Comparison of ENCODE assay signal across 8 cellular contexts in genomic region chr12:101280006-101280505, GRCh38. TPM values are rescaled to one million over a fixed set of nuclear protein-coding genes. Genes with fewer than 3 reads are reported as not detected.
A peak's percentile ranks its signal among the peaks of the same experiment; 100 is the strongest.
DNase-seq lines count a peak whose midpoint lies in the region; ATAC-seq lines count a peak whose summit lies in the region.

TSS of gene UTP20 (plus strand) at chr12:101280105. CDS start at chr12:101280283, 178 bp downstream.

- H3K27me3 Mint-ChIP-seq in naive thymus-derived CD4-positive, alpha-beta T cell, result peaks cover 8 to 24% (median 16%) of the 10 kb centered on the region in 5 donors
- H3K27me3 Mint-ChIP-seq in stimulated activated memory B cell treated with anti-CD40 and anti-IgM and Interleukin-4, amounts not matched to agents 10 μg/mL and 1 μg/mL and 100 μg/mL, for 72 hours, result peaks cover 5% of the 10 kb centered on the region

- peaks cover 0 to 19% (median 5%) of the 10 kb centered on the region in 5 donors for H3K36me3 Mint-ChIP-seq in naive thymus-derived CD4-positive, alpha-beta T cell
- peaks cover 23% of the 10 kb centered on the region for H3K36me3 Mint-ChIP-seq in stimulated activated memory B cell treated with anti-CD40 and anti-IgM and Interleukin-4, amounts not matched to agents 10 μg/mL and 1 μg/mL and 100 μg/mL, for 72 hours

- H4K20me1 ChIP-seq in GM23248 (ENCODE audit: insufficient read depth) (no peaks in the 10 kb centered on the region), Karpas-422 (ENCODE audit: insufficient read depth, low read depth, low read length) (no peaks in the 10 kb centered on the region)

- peak; percentile 89 for DNase-seq in EH (ENCODE audit: low read depth)
- peak; percentile 97 for DNase-seq in GM23248
- DNase-seq in Karpas-422, result peak; percentile 98
- DNase-seq in RPMI7951 (ENCODE audit: low read depth), result peak; percentile 79
- DNase-seq in activated T-helper 1 cell treated with Interleukin-2 at 50 U/mL for 16 hours (ENCODE audit: low read depth), result peak; percentile 88
- peak; percentile 83 for DNase-seq in fibroblast of gingiva (ENCODE audit: low read depth)
- DNase-seq in naive thymus-derived CD4-positive, alpha-beta T cell, result peak; percentile 90 to 94 (median 92)

- H3K4me3 ChIP-seq in GM23248 (peak within 1 kb of the TSS; percentile 100), Karpas-422 (ENCODE audit: low read length) (peak within 1 kb of the TSS; percentile 92)
- peak within 1 kb of the TSS; percentile 72 for H3K4me3 ChIP-seq in naive thymus-derived CD4-positive, alpha-beta T cell (ENCODE audit: low read length)

- in situ Hi-C loops in GM23248 (cut with MboI), result loop anchor here (25.0 kb wide), 1 partner anchor 443 kb away; no protein-coding TSS in a partner anchor

- peak within 1 kb of the TSS; percentile 92 to 97 (median 96) for H3K4me3 Mint-ChIP-seq in naive thymus-derived CD4-positive, alpha-beta T cell
- peak within 1 kb of the TSS; percentile 96 for H3K4me3 Mint-ChIP-seq in stimulated activated memory B cell treated with anti-CD40 and anti-IgM and Interleukin-4, amounts not matched to agents 10 μg/mL and 1 μg/mL and 100 μg/mL, for 72 hours

- POLR2A ChIA-PET in naive thymus-derived CD4-positive, alpha-beta T cell (lab: Charles Lee), result interaction anchor here (1.0 kb wide), 1 partner anchor 1014 kb away, joined by 3 read pairs; no protein-coding TSS in a partner anchor

- peak within 1 kb of the TSS; percentile 77 to 94 (median 87) for H3K27ac Mint-ChIP-seq in naive thymus-derived CD4-positive, alpha-beta T cell
- H3K27ac Mint-ChIP-seq in stimulated activated memory B cell treated with anti-CD40 and anti-IgM and Interleukin-4, amounts not matched to agents 10 μg/mL and 1 μg/mL and 100 μg/mL, for 72 hours, result peak within 1 kb of the TSS; percentile 87

- H3K27ac ChIP-seq in GM23248 (peak within 1 kb of the TSS; percentile 45), Karpas-422 (ENCODE audit: low read length) (no peak within 1 kb of the TSS)
- H3K27ac ChIP-seq in naive thymus-derived CD4-positive, alpha-beta T cell (ENCODE audit: low read depth, low read length), result peak within 1 kb of the TSS; percentile 63

- H3K9ac ChIP-seq in GM23248 (peak within 1 kb of the TSS; percentile 89), Karpas-422 (ENCODE audit: low read length) (peak within 1 kb of the TSS; percentile 75)

- CTCF ChIA-PET in naive thymus-derived CD4-positive, alpha-beta T cell (lab: Charles Lee), result no interaction called here

- peaks cover 8% of the 10 kb centered on the region for H3K4me1 ChIP-seq in GM23248 (ENCODE audit: insufficient read depth)
- H3K4me1 ChIP-seq in Karpas-422 (ENCODE audit: low read length), result peaks cover 11% of the 10 kb centered on the region
- peaks cover 5% of the 10 kb centered on the region in 2 donors for H3K4me1 ChIP-seq in naive thymus-derived CD4-positive, alpha-beta T cell (ENCODE audit: control insufficient read depth in 2 of 2, insufficient read depth in 2 of 2, low read length in 2 of 2)

- H3K27me3 ChIP-seq in GM23248 (replicated peaks; ENCODE audit: insufficient read depth) (no peaks in the 10 kb centered on the region), Karpas-422 (ENCODE audit: low read length) (no peaks in the 10 kb centered on the region)
- no peaks in the 10 kb centered on the region for H3K27me3 ChIP-seq in naive thymus-derived CD4-positive, alpha-beta T cell (ENCODE audit: control insufficient read depth in 2 of 2, insufficient read depth in 2 of 2, low read length in 2 of 2)

- H3K79me2 ChIP-seq in GM23248 (ENCODE audit: insufficient read depth), result peaks cover 31% of the 10 kb centered on the region
- H3K79me2 ChIP-seq in Karpas-422 (ENCODE audit: low read length), result peaks cover 39% of the 10 kb centered on the region

- H3K36me3 ChIP-seq in GM23248 (ENCODE audit: low read depth) (0 out of 2 replicates have a peak, but pooled peaks cover 6% of the 10 kb centered on the region), Karpas-422 (ENCODE audit: insufficient read depth, low read length) (peaks cover 11% of the 10 kb centered on the region; the same call in 1 of the 2 replicates)
- peaks cover 0 to 20% (median 0%) of the 10 kb centered on the region in 3 experiments for H3K36me3 ChIP-seq in naive thymus-derived CD4-positive, alpha-beta T cell (ENCODE audit: control insufficient read depth in 2 of 3, insufficient read depth in 3 of 3, low read length in 3 of 3)

- ATAC-seq in naive thymus-derived CD4-positive, alpha-beta T cell, result peak; percentile 100
- ATAC-seq in stimulated activated memory B cell treated with anti-CD40 and anti-IgM and Interleukin-4, amounts not matched to agents 10 μg/mL and 1 μg/mL and 100 μg/mL, for 72 hours, result peak; percentile 99

- no peaks in the 10 kb centered on the region for H3F3A ChIP-seq in GM23248 (ENCODE audit: insufficient read depth)

- no peaks in the 10 kb centered on the region for H3K9me3 Mint-ChIP-seq in naive thymus-derived CD4-positive, alpha-beta T cell
- no peaks in the 10 kb centered on the region for H3K9me3 Mint-ChIP-seq in stimulated activated memory B cell treated with anti-CD40 and anti-IgM and Interleukin-4, amounts not matched to agents 10 μg/mL and 1 μg/mL and 100 μg/mL, for 72 hours

- 1% methylated on average over 34 of the region's 34 CpGs for WGBS in GM23248 (ENCODE audit: low coverage in 1 of 2, low lambda C conversion rate in 2 of 2, missing lambda C conversion rate in 2 of 2), 2 experiments

- peak within 1 kb of the TSS; percentile 97 for H3K4me2 ChIP-seq in GM23248 (ENCODE audit: unreplicated experiment)
- H3K4me2 ChIP-seq in Karpas-422 (ENCODE audit: low read depth, low read length, poor library complexity, severe bottlenecking), result peak within 1 kb of the TSS; percentile 88

- H3K9me3 ChIP-seq in GM23248 (ENCODE audit: low read depth), result no peaks in the 10 kb centered on the region
- no peaks in the 10 kb centered on the region for H3K9me3 ChIP-seq in Karpas-422 (ENCODE audit: low read length)
- H3K9me3 ChIP-seq in naive thymus-derived CD4-positive, alpha-beta T cell (ENCODE audit: control insufficient read depth in 2 of 3, low read length in 3 of 3), result no peaks in the 10 kb centered on the region

- H3K9me2 ChIP-seq in GM23248 (ENCODE audit: insufficient read depth) (no peaks in the 10 kb centered on the region), Karpas-422 (replicated peaks; ENCODE audit: insufficient read depth, low read length) (no peaks in the 10 kb centered on the region)

- peaks cover 11 to 28% (median 16%) of the 10 kb centered on the region in 7 donors for H3K4me1 Mint-ChIP-seq in naive thymus-derived CD4-positive, alpha-beta T cell
- peaks cover 16% of the 10 kb centered on the region for H3K4me1 Mint-ChIP-seq in stimulated activated memory B cell treated with anti-CD40 and anti-IgM and Interleukin-4, amounts not matched to agents 10 μg/mL and 1 μg/mL and 100 μg/mL, for 72 hours

- intact Hi-C loops in naive thymus-derived CD4-positive, alpha-beta T cell (cut with micrococcal nuclease), result loop anchor here (1.0 to 5.0 kb wide), 11 partner anchors 127 to 1013 kb away; partner anchors contain the start of genes ARL1 (in 2 of the 2), DEPDC4 (in 2 of the 2), GNPTAB (in 2 of the 2) and SCYL2 (in 2 of the 2)

- H2AFZ ChIP-seq in GM23248 (peak within 1 kb of the TSS; percentile 98), Karpas-422 (ENCODE audit: low read length) (peak within 1 kb of the TSS; percentile 93; the same call in 1 of the 2 replicates)

RNA-seq across cellular contexts. Expression of gene UTP20, which starts in this region (rescaled TPM):
- 13.4 and 15.4 TPM in 2 replicates for total RNA-seq in GM23248 (2014; rRNA removed; shearing (Covaris generic))
- 3.6 and 4.1 TPM in 2 replicates for polyA plus RNA-seq in GM23248 (2016; fragmentation: Nextera tagmentation; extraction: Ambion mirVana)
- total RNA-seq in Karpas-422 (2014; rRNA removed; shearing (Covaris generic); ENCODE audit: low replicate concordance), result 9.9 and 15.2 TPM in 2 replicates
- total RNA-seq in RPMI7951 (2014; rRNA removed; shearing (Covaris generic)), result 13.5 and 13.6 TPM in 2 replicates
- 10 to 100 TPM; 10.8 to 20.8 (median 14.9) TPM for total RNA-seq in naive thymus-derived CD4-positive, alpha-beta T cell
- polyA plus RNA-seq in naive thymus-derived CD4-positive, alpha-beta T cell, result 1 to 10 TPM; 5.7 to 7.3 TPM
